In genomic region chr21:44089001-44089911, GRCh38 we compare ENCODE assay signal across 9 cellular contexts. TPM values are rescaled to one million over a fixed set of nuclear protein-coding genes. Genes with fewer than 3 reads are reported as not detected.
DNase-seq lines count a peak whose midpoint lies in the region; ATAC-seq and TF ChIP-seq lines count a peak whose summit lies in the region.
"Had no signal": no experiment of that assay in that cellular context is flagged by ENCODE, and none has a peak within 500 bp of the region (broad histone marks: within the 10 kb centered on the region; RNA-seq: fewer than 3 reads in every experiment).

No MANE protein-coding gene starts in this region.

- peak overlapping the region; percentile 95 for H3K27ac Mint-ChIP-seq in CD4-positive, alpha-beta T cell
- peak overlapping the region; percentile 44 for H3K27ac Mint-ChIP-seq in activated T-helper 2 cell treated with anti-CD3 and anti-CD28 coated beads, Interferon-gamma antibody, Interleukin-2, Interleukin-4, amounts not matched to agents 10 μg/mL and 5 μg/mL and 100 μg/mL, durations not matched to agents 14 hours and 24 hours and 36 hours

- H3K27ac ChIP-seq in CD4-positive, alpha-beta T cell (ENCODE audit: low read depth, low read length) = peak overlapping the region; percentile 80

- peak; percentile 93 for ATAC-seq in CD4-positive, alpha-beta T cell (ENCODE audit: poor library complexity)
- ATAC-seq in HG03108 (IDR thresholded peaks at IDR 0.05; ENCODE audit: unreplicated experiment) = peak; percentile 50
- ATAC-seq in HG02642 (IDR thresholded peaks at IDR 0.05; ENCODE audit: poor library complexity, unreplicated experiment) = no peak

- no peaks in the 10 kb centered on the region for H3K9me3 Mint-ChIP-seq in CD4-positive, alpha-beta T cell
- H3K9me3 Mint-ChIP-seq in activated T-helper 2 cell treated with anti-CD3 and anti-CD28 coated beads, Interferon-gamma antibody, Interleukin-2, Interleukin-4, amounts not matched to agents 10 μg/mL and 5 μg/mL and 100 μg/mL, durations not matched to agents 14 hours and 24 hours and 36 hours = no peaks in the 10 kb centered on the region

- no peaks in the 10 kb centered on the region for H3K4me1 ChIP-seq in HAP-1

- H3K4me1 Mint-ChIP-seq in CD4-positive, alpha-beta T cell (ENCODE audit: low read depth) = peaks cover 66% of the 10 kb centered on the region
- peaks cover 48% of the 10 kb centered on the region for H3K4me1 Mint-ChIP-seq in activated T-helper 2 cell treated with anti-CD3 and anti-CD28 coated beads, Interferon-gamma antibody, Interleukin-2, Interleukin-4, amounts not matched to agents 10 μg/mL and 5 μg/mL and 100 μg/mL, durations not matched to agents 14 hours and 24 hours and 36 hours (ENCODE audit: low read depth)

- no peaks in the 10 kb centered on the region for H3K27me3 Mint-ChIP-seq in CD4-positive, alpha-beta T cell
- H3K27me3 Mint-ChIP-seq in activated T-helper 2 cell treated with anti-CD3 and anti-CD28 coated beads, Interferon-gamma antibody, Interleukin-2, Interleukin-4, amounts not matched to agents 10 μg/mL and 5 μg/mL and 100 μg/mL, durations not matched to agents 14 hours and 24 hours and 36 hours (ENCODE audit: low read depth) = no peaks in the 10 kb centered on the region

- intact Hi-C loops in CD4-positive, alpha-beta T cell (cut with DNase I, micrococcal nuclease) = loop anchor here in 1 of 2 experiments (10.0 kb wide), 1 partner anchor 246 kb away; the partner anchor contains the start of gene CFAP410
- intact Hi-C loops in activated T-helper 2 cell treated with anti-CD3 and anti-CD28 coated beads, Interferon-gamma antibody, Interleukin-2, Interleukin-4, amounts not matched to agents 10 μg/mL and 5 μg/mL and 100 μg/mL, durations not matched to agents 14 hours and 24 hours and 36 hours (cut with micrococcal nuclease) = no loop called here

- H3K27me3 ChIP-seq in CD4-positive, alpha-beta T cell (ENCODE audit: control insufficient read depth, insufficient read depth, low read length) = no peaks in the 10 kb centered on the region
- no peaks in the 10 kb centered on the region for H3K27me3 ChIP-seq in HAP-1 (ENCODE audit: low read depth)

- DNase-seq in CD4-positive, alpha-beta T cell = peak; percentile 33 to 58 (median 49)
- peak; percentile 16 for DNase-seq in activated T-helper 2 cell treated with anti-CD3 and anti-CD28 coated beads, Interferon-gamma antibody, Interleukin-2, Interleukin-4, amounts not matched to agents 10 μg/mL and 5 μg/mL and 100 μg/mL, durations not matched to agents 14 hours and 24 hours and 36 hours (ENCODE audit: low spot score)
- peak; percentile 17 for DNase-seq in mucosa of gallbladder (ENCODE audit: low spot score)
- DNase-seq in HAP-1 (ENCODE audit: low spot score in 2 of 2) = no peak
- no peak for DNase-seq in midbrain (lab: John Stamatoyannopoulos, UW)
- no peak for DNase-seq in C1 segment of cervical spinal cord (lab: John Stamatoyannopoulos, UW)
- DNase-seq: EL had no signal

- CTCF ChIA-PET in CD4-positive, alpha-beta T cell (lab: Charles Lee) = interaction anchor here (1.0 kb wide), 1 partner anchor 75 kb away, joined by 3 read pairs; no protein-coding TSS in a partner anchor

- peaks cover 70% of the 10 kb centered on the region for H3K36me3 Mint-ChIP-seq in CD4-positive, alpha-beta T cell (ENCODE audit: low read depth)
- peaks cover 79% of the 10 kb centered on the region for H3K36me3 Mint-ChIP-seq in activated T-helper 2 cell treated with anti-CD3 and anti-CD28 coated beads, Interferon-gamma antibody, Interleukin-2, Interleukin-4, amounts not matched to agents 10 μg/mL and 5 μg/mL and 100 μg/mL, durations not matched to agents 14 hours and 24 hours and 36 hours (ENCODE audit: low read depth)

- TF ChIP-seq CTCF in CD4-positive, alpha-beta T cell (IDR thresholded peaks at IDR 0.05) = no peak

- H3K9me3 ChIP-seq in CD4-positive, alpha-beta T cell (ENCODE audit: control insufficient read depth, low read length) = no peaks in the 10 kb centered on the region
- no peaks in the 10 kb centered on the region for H3K9me3 ChIP-seq in HAP-1

- in situ Hi-C loops in HAP-1 (cut with MboI; ENCODE audit: low sequenced_read_pairs) = no loop called here

- POLR2A ChIA-PET in CD4-positive, alpha-beta T cell (lab: Charles Lee) = interaction anchor here (0.9 to 1.5 kb wide), 6 partner anchors 11 to 209 kb away, joined by 3 to 9 read pairs (median 4); partner anchors contain the start of gene TRAPPC10

- peak overlapping the region; percentile 78 for H3K4me3 Mint-ChIP-seq in CD4-positive, alpha-beta T cell
- H3K4me3 Mint-ChIP-seq in activated T-helper 2 cell treated with anti-CD3 and anti-CD28 coated beads, Interferon-gamma antibody, Interleukin-2, Interleukin-4, amounts not matched to agents 10 μg/mL and 5 μg/mL and 100 μg/mL, durations not matched to agents 14 hours and 24 hours and 36 hours (ENCODE audit: low read depth) = peak overlapping the region; percentile 18

- peaks cover 66% of the 10 kb centered on the region for H3K36me3 ChIP-seq in HAP-1 (replicated peaks)

- no peak overlapping the region for H3K4me3 ChIP-seq in HAP-1

RNA-seq across cellular contexts. Expression of gene PWP2, which starts 17.9 kb away (rescaled TPM):
- total RNA-seq in CD4-positive, alpha-beta T cell = 10 to 100 TPM; 38.0 to 40.6 TPM
- 11.0 and 13.7 TPM in 2 replicates for total RNA-seq in activated T-helper 2 cell treated with anti-CD3 and anti-CD28 coated beads, Interferon-gamma antibody, Interleukin-2, Interleukin-4, amounts not matched to agents 10 μg/mL and 5 μg/mL and 100 μg/mL, durations not matched to agents 14 hours and 24 hours and 36 hours
- 6.2 TPM for total RNA-seq in mucosa of gallbladder

RNA-seq across cellular contexts. Expression of gene GATD3, which starts 44.2 kb away (rescaled TPM):
- total RNA-seq in CD4-positive, alpha-beta T cell = 10 to 100 TPM; 21.9 to 23.0 TPM
- total RNA-seq in activated T-helper 2 cell treated with anti-CD3 and anti-CD28 coated beads, Interferon-gamma antibody, Interleukin-2, Interleukin-4, amounts not matched to agents 10 μg/mL and 5 μg/mL and 100 μg/mL, durations not matched to agents 14 hours and 24 hours and 36 hours = 8.8 and 11.4 TPM in 2 replicates
- 10.1 TPM for total RNA-seq in mucosa of gallbladder

Comparison
In these comparisons a context has a peak if more than half of its experiments do, and no peak if none do; other contexts are left out.
1. DNase-seq: peak in CD4-positive, alpha-beta T cell (10 of 10), activated T-helper 2 cell treated with anti-CD3 and anti-CD28 coated beads, Interferon-gamma antibody, Interleukin-2, Interleukin-4, amounts not matched to agents 10 μg/mL and 5 μg/mL and 100 μg/mL, durations not matched to agents 14 hours and 24 hours and 36 hours (single experiment) and mucosa of gallbladder (single experiment); none in HAP-1 (0 of 2), midbrain (single experiment) and C1 segment of cervical spinal cord (0 of 14).